13 cellular contexts compared by ENCODE assay signal in genomic region chr18:79961527-79962291, GRCh38. TPM values are rescaled to one million over a fixed set of nuclear protein-coding genes. Genes with fewer than 3 reads are reported as not detected.
DNase-seq lines count a peak whose midpoint lies in the region; ATAC-seq, FAIRE-seq and TF ChIP-seq lines count a peak whose summit lies in the region.
"Had no signal": no experiment of that assay in that cellular context is flagged by ENCODE, and none has a peak within 500 bp of the region (broad histone marks: within the 10 kb centered on the region; RNA-seq: fewer than 3 reads in every experiment).

No MANE protein-coding gene starts in this region.

- H2BK5ac ChIP-seq in H1 (ENCODE audit: low read depth, low read length), result no peak overlapping the region

- no peak overlapping the region for H2AFZ ChIP-seq in H1 (ENCODE audit: low read length)

- peak overlapping the region in 6 of 11 experiments; percentile 7 to 95 (median 22); a peak in 9 of 22 replicates for H3K4me2 ChIP-seq in BLaER1 treated with 17β-estradiol and CSF1 and Interleukin-3, amounts not matched to agents 10 nM and 100 nM
- no peak overlapping the region for H3K4me2 ChIP-seq in H1 (ENCODE audit: insufficient read depth in 1 of 2, low read depth in 2 of 2, low read length in 2 of 2)

- no peak overlapping the region for H4K91ac ChIP-seq in H1 (replicated peaks; ENCODE audit: insufficient read length, low read length)

- no peak overlapping the region for H2AK5ac ChIP-seq in H1 (ENCODE audit: low read depth, low read length)

- H3K79me2 ChIP-seq in H1 (ENCODE audit: control insufficient read depth in 1 of 2, insufficient read depth in 2 of 2, low read length in 2 of 2), result no peaks in the 10 kb centered on the region

- H4K8ac ChIP-seq in H1 (ENCODE audit: extremely low read depth, insufficient read depth, low read length), result 0 out of 2 replicates have a peak overlapping the region, but pooled peaks have one; percentile 3

- peak overlapping the region in 6 of 9 donors; percentile 48 to 87 (median 68) for H3K27ac Mint-ChIP-seq in naive thymus-derived CD4-positive, alpha-beta T cell
- no peak overlapping the region for H3K27ac Mint-ChIP-seq in T-cell

- H3K4me3 ChIP-seq in BLaER1 treated with 17β-estradiol and CSF1 and Interleukin-3, amounts not matched to agents 10 nM and 100 nM, result no peak overlapping the region
- H3K4me3 ChIP-seq in H1 (ENCODE audit: extremely low read depth in 1 of 4, insufficient read depth in 2 of 4, low read depth in 3 of 4, low read length in 4 of 4) (no peak overlapping the region), stomach (no peak overlapping the region), H7 (ENCODE audit: insufficient read depth, low read depth, low read length) (no peak overlapping the region)
- H3K4me3 ChIP-seq in naive thymus-derived CD4-positive, alpha-beta T cell (ENCODE audit: low read length), result no peak overlapping the region

- in situ Hi-C loops in KBM-7 (cut with MboI; ENCODE audit: low pct_unique_long_range_greater_than_20kb, low sequenced_read_pairs), result no loop called here

- no peak for ATAC-seq in naive thymus-derived CD4-positive, alpha-beta T cell
- ATAC-seq in T-cell (replicated peaks in 1 of 4), result no peak
- no peak for ATAC-seq in HG03039 (IDR thresholded peaks at IDR 0.05; ENCODE audit: unreplicated experiment)

- TF ChIP-seq CTCF in H1 (IDR thresholded peaks at IDR 0.05; ENCODE audit: control extremely low read depth in 1 of 3, insufficient read depth in 1 of 3, low read depth in 1 of 3, low read length in 3 of 3), result no peak
- no peak for TF ChIP-seq CTCF in stomach (IDR thresholded peaks at IDR 0.05)

- no peak overlapping the region for H2BK20ac ChIP-seq in H1 (ENCODE audit: low read length)

- CTCF ChIA-PET in H1 (lab: Charles Lee; ENCODE audit: partially characterized antibody), result interaction anchor here (0.5 to 3.0 kb wide), 14 partner anchors 10 to 242 kb away, joined by 3 to 17 read pairs (median 3); partner anchors contain the start of gene SLC66A2
- CTCF ChIA-PET in naive thymus-derived CD4-positive, alpha-beta T cell (lab: Charles Lee), result interaction anchor here (0.8 kb wide), 1 partner anchor 12 kb away, joined by 3 read pairs; no protein-coding TSS in a partner anchor
- CTCF ChIA-PET in T-cell (lab: Charles Lee), result interaction anchor here in 1 of 2 donors (0.5 kb wide), 1 partner anchor 144 kb away, joined by 6 read pairs; no protein-coding TSS in a partner anchor

- intact Hi-C loops in naive thymus-derived CD4-positive, alpha-beta T cell (cut with micrococcal nuclease), result loop anchor here (5.0 to 10.0 kb wide), 2 partner anchors 167 to 569 kb away; partner anchors contain the start of gene KCNG2 (in 1 of the 2)
- intact Hi-C loops in stomach (cut with DNase I; ENCODE audit: low total_unique reads), result no loop called here

- H3K4ac ChIP-seq in H1 (replicated peaks; ENCODE audit: insufficient read length, low read depth, low read length), result peak overlapping the region; percentile 60

- peaks cover 0 to 17% (median 5%) of the 10 kb centered on the region in 11 experiments; a peak in 11 of 22 replicates for H3K27me3 ChIP-seq in BLaER1 treated with 17β-estradiol and CSF1 and Interleukin-3, amounts not matched to agents 10 nM and 100 nM
- peaks cover 3 to 55% (median 45%) of the 10 kb centered on the region in 4 experiments for H3K27me3 ChIP-seq in H1 (replicated peaks in 1 of 4; ENCODE audit: control insufficient read depth in 3 of 4, extremely low read depth in 1 of 4, insufficient read depth in 3 of 4, low read length in 3 of 4)
- H3K27me3 ChIP-seq in naive thymus-derived CD4-positive, alpha-beta T cell (ENCODE audit: control insufficient read depth in 2 of 2, insufficient read depth in 2 of 2, low read length in 2 of 2), result no peaks in the 10 kb centered on the region
- H3K27me3 ChIP-seq in stomach, result peaks cover 0 to 5% (median 0%) of the 10 kb centered on the region in 3 donors
- peaks cover 62% of the 10 kb centered on the region for H3K27me3 ChIP-seq in H7 (ENCODE audit: control insufficient read depth, insufficient read depth, low read length)

- no peak for TF ChIP-seq EP300 in H1 (IDR thresholded peaks at IDR 0.05; ENCODE audit: borderline replicate concordance in 1 of 2, low read depth in 2 of 2, low read length in 2 of 2)
- no peak for TF ChIP-seq EP300 in stomach (IDR thresholded peaks at IDR 0.05)

- FAIRE-seq in H1 (lab: Jason Lieb, UNC), result no peak
- FAIRE-seq: GM12891, GM19239 had no signal

- no peak overlapping the region for H3K14ac ChIP-seq in H1 (ENCODE audit: insufficient read length)

- no peaks in the 10 kb centered on the region for H3K79me1 ChIP-seq in H1 (ENCODE audit: low read depth, low read length)

- H2BK15ac ChIP-seq in H1 (ENCODE audit: low read length), result no peak overlapping the region

- no peak overlapping the region for H3K56ac ChIP-seq in H1 (replicated peaks; ENCODE audit: insufficient read length, low read depth, low read length)

- no peak for TF ChIP-seq RAD21 in H1 (IDR thresholded peaks at IDR 0.05 in 1 of 2, conservative IDR thresholded peaks at IDR 0.05 in 1 of 2; ENCODE audit: low read depth in 2 of 2, low read length in 2 of 2)

- H3K36me3 Mint-ChIP-seq in naive thymus-derived CD4-positive, alpha-beta T cell, result no peaks in the 10 kb centered on the region
- no peaks in the 10 kb centered on the region for H3K36me3 Mint-ChIP-seq in T-cell

- H3K36me3 ChIP-seq in BLaER1 treated with 17β-estradiol and CSF1 and Interleukin-3, amounts not matched to agents 10 nM and 100 nM, result no peaks in the 10 kb centered on the region; a peak in 1 of 22 replicates
- H3K36me3 ChIP-seq in H1 (ENCODE audit: control insufficient read depth in 2 of 4, insufficient read depth in 4 of 4, low read length in 3 of 4) (no peaks in the 10 kb centered on the region), stomach (no peaks in the 10 kb centered on the region), H7 (replicated peaks; ENCODE audit: control insufficient read depth, insufficient read depth, low read length) (no peaks in the 10 kb centered on the region)
- H3K36me3 ChIP-seq in naive thymus-derived CD4-positive, alpha-beta T cell (ENCODE audit: control insufficient read depth in 2 of 3, insufficient read depth in 3 of 3, low read length in 3 of 3), result no peaks in the 10 kb centered on the region

- TF ChIP-seq POLR2A in H1 (IDR thresholded peaks at IDR 0.05; ENCODE audit: control extremely low read depth in 1 of 2, low read depth in 2 of 2, low read length in 2 of 2) (no peak), stomach (IDR thresholded peaks at IDR 0.05) (no peak)

- no peak overlapping the region for H2BK120ac ChIP-seq in H1 (replicated peaks; ENCODE audit: low read depth, low read length)

- H3K23ac ChIP-seq in H1 (ENCODE audit: insufficient read length), result no peak overlapping the region

- H2BK12ac ChIP-seq in H1 (ENCODE audit: low read depth, low read length), result peak overlapping the region; percentile 43; the same call in 1 of the 2 replicates

- H3K9me3 Mint-ChIP-seq in naive thymus-derived CD4-positive, alpha-beta T cell, result no peaks in the 10 kb centered on the region
- no peaks in the 10 kb centered on the region for H3K9me3 Mint-ChIP-seq in T-cell

- peaks cover 25 to 43% (median 37%) of the 10 kb centered on the region in 10 experiments for H3K4me1 ChIP-seq in BLaER1 treated with 17β-estradiol and CSF1 and Interleukin-3, amounts not matched to agents 10 nM and 100 nM
- H3K4me1 ChIP-seq in H1 (replicated peaks in 1 of 4; ENCODE audit: control insufficient read depth in 3 of 4, insufficient read depth in 4 of 4, low read length in 3 of 4), result peaks cover 2 to 25% (median 22%) of the 10 kb centered on the region in 4 experiments; a peak in 6 of 7 replicates
- H3K4me1 ChIP-seq in naive thymus-derived CD4-positive, alpha-beta T cell (ENCODE audit: control insufficient read depth in 2 of 2, insufficient read depth in 2 of 2, low read length in 2 of 2), result peaks cover 14 to 19% of the 10 kb centered on the region in 2 donors
- H3K4me1 ChIP-seq in stomach, result peaks cover 13 to 69% (median 26%) of the 10 kb centered on the region in 4 donors

- no peak overlapping the region for H3K27ac ChIP-seq in BLaER1 treated with 17β-estradiol and CSF1 and Interleukin-3, amounts not matched to agents 10 nM and 100 nM
- H3K27ac ChIP-seq in H1 (ENCODE audit: low read depth, low read length) (no peak overlapping the region), stomach (peak overlapping the region in 1 of 5 donors; percentile 2)
- no peak overlapping the region for H3K27ac ChIP-seq in naive thymus-derived CD4-positive, alpha-beta T cell (ENCODE audit: low read depth, low read length)

- H3K27me3 Mint-ChIP-seq in naive thymus-derived CD4-positive, alpha-beta T cell, result no peaks in the 10 kb centered on the region
- no peaks in the 10 kb centered on the region for H3K27me3 Mint-ChIP-seq in T-cell

- DNase-seq in KBM-7 (peak; percentile 55), H1 (ENCODE audit: low read depth in 1 of 2, low spot score in 2 of 2) (no peak), stomach (no peak), T-cell (no peak), H7 (no peak)
- DNase-seq in naive thymus-derived CD4-positive, alpha-beta T cell, result no peak
- DNase-seq: activated CD8-positive, alpha-beta memory T cell treated with anti-CD3 and anti-CD28 coated beads, Interleukin-2, amount 50 U/mL, for 48 hours; DMS53; NCI-H526 treated with DMSO at 0.1 percent for 48 hours had no signal

- peak overlapping the region in 1 of 10 donors; percentile 25 for H3K4me3 Mint-ChIP-seq in naive thymus-derived CD4-positive, alpha-beta T cell
- H3K4me3 Mint-ChIP-seq in T-cell, result no peak overlapping the region

- H3K18ac ChIP-seq in H1 (ENCODE audit: extremely low read depth, low read length), result no peak overlapping the region; the same call in 1 of the 2 replicates

- H3K4me1 Mint-ChIP-seq in naive thymus-derived CD4-positive, alpha-beta T cell, result peaks cover 5 to 38% (median 15%) of the 10 kb centered on the region in 7 donors
- H3K4me1 Mint-ChIP-seq in T-cell, result peaks cover 27 to 40% (median 39%) of the 10 kb centered on the region in 3 donors

- POLR2A ChIA-PET in H1 (lab: Charles Lee; ENCODE audit: partially characterized antibody), result interaction anchor here (1.3 to 1.6 kb wide), 2 partner anchors 11 to 21 kb away, joined by 3 to 5 read pairs; no protein-coding TSS in a partner anchor
- POLR2A ChIA-PET in naive thymus-derived CD4-positive, alpha-beta T cell (lab: Charles Lee), result interaction anchor here (1.3 to 1.6 kb wide), 3 partner anchors 11 to 283 kb away, joined by 3 to 4 read pairs (median 4); partner anchors contain the start of gene SLC66A2
- POLR2A ChIA-PET in T-cell (lab: Charles Lee), result no interaction called here

- no peak overlapping the region for H3K9ac ChIP-seq in BLaER1 treated with 17β-estradiol and CSF1 and Interleukin-3, amounts not matched to agents 10 nM and 100 nM
- no peak overlapping the region; a peak in 1 of 7 replicates for H3K9ac ChIP-seq in H1 (replicated peaks in 1 of 4; ENCODE audit: extremely low read depth in 1 of 4, low read depth in 3 of 4, low read length in 3 of 4)

- no peak overlapping the region for H4K5ac ChIP-seq in H1 (ENCODE audit: insufficient read length, low read depth, low read length)

- H3K9me3 ChIP-seq in BLaER1 treated with 17β-estradiol and CSF1 and Interleukin-3, amounts not matched to agents 10 nM and 100 nM (replicated peaks in 1 of 11), result no peaks in the 10 kb centered on the region
- H3K9me3 ChIP-seq in H1 (ENCODE audit: insufficient read depth in 2 of 2, low read depth in 1 of 2, low read length in 1 of 2) (no peaks in the 10 kb centered on the region), stomach (no peaks in the 10 kb centered on the region)
- H3K9me3 ChIP-seq in naive thymus-derived CD4-positive, alpha-beta T cell (ENCODE audit: control insufficient read depth in 2 of 3, low read length in 3 of 3), result no peaks in the 10 kb centered on the region

- 84% methylated on average over 29 of the region's 29 CpGs; no CpG with 5 or more reads in 1 of the 2 experiments for WGBS in H1 (ENCODE audit: extremely low coverage in 1 of 2, insufficient coverage in 1 of 2, insufficient read length in 1 of 2, insufficient replicate concordance in 2 of 2, low coverage in 1 of 2, low lambda C conversion rate in 2 of 2, missing lambda C conversion rate in 1 of 2), 2 experiments
- 61 to 72% (median 68%) methylated on average over 29 of the region's 29 CpGs for WGBS in stomach, 5 donors

- peaks cover 0 to 46% (median 30%) of the 10 kb centered on the region in 11 experiments; a peak in 18 of 22 replicates for H4K20me1 ChIP-seq in BLaER1 treated with 17β-estradiol and CSF1 and Interleukin-3, amounts not matched to agents 10 nM and 100 nM
- peaks cover 2 to 10% of the 10 kb centered on the region in 2 experiments for H4K20me1 ChIP-seq in H1 (replicated peaks in 1 of 2; ENCODE audit: control insufficient read depth in 1 of 2, insufficient read depth in 2 of 2, low read length in 2 of 2)

- H3K23me2 ChIP-seq in H1 (ENCODE audit: low read depth, low read length), result peaks cover 2% of the 10 kb centered on the region; the same call in 1 of the 2 replicates

RNA-seq across cellular contexts. Expression of gene HSBP1L1, which starts 2.7 kb away (rescaled TPM):
- 0.69 and 1.0 TPM in 2 replicates for total RNA-seq in H1 (2021; fragmentation: NEBNext Ultra II Directional; extraction: Animal tissue kit (Norgen Biotek cat#: 25700))
- polyA plus RNA-seq in H1 (2011; rRNA removed), result 1.3 and 1.4 TPM in 2 replicates
- 1.8 TPM for polyA plus RNA-seq in H1 (2011; cell fraction: cytosol; rRNA removed)
- 1.5 TPM for polyA plus RNA-seq in H1 (2011; cell fraction: nucleus; rRNA removed)
- polyA plus RNA-seq in H1 (2012, experiment 1 of 2), result 2.7 to 4.2 TPM (median 4.0 TPM) in 4 replicates
- 1.6 TPM for polyA plus RNA-seq in H1 (2012, experiment 2 of 2)
- polyA plus RNA-seq in H1 (2013, experiment 1 of 2), result 1.1 TPM
- 1.3 TPM for polyA plus RNA-seq in H1 (2013, experiment 2 of 2)
- polyA minus RNA-seq in H1 (2011; rRNA and poly(A)+ RNA removed), result 0.20 and 0.47 TPM in 2 replicates
- polyA minus RNA-seq in H1 (2011; cell fraction: cytosol; rRNA and poly(A)+ RNA removed), result not detected
- polyA minus RNA-seq in H1 (2011; cell fraction: nucleus; rRNA and poly(A)+ RNA removed), result 1.00 TPM
- 10 to 100 TPM; 13.7 to 44.9 (median 41.7) TPM for total RNA-seq in naive thymus-derived CD4-positive, alpha-beta T cell
- 10 to 100 TPM; 21.9 to 32.4 TPM for polyA plus RNA-seq in naive thymus-derived CD4-positive, alpha-beta T cell
- 10 to 100 TPM in 4 of 5 donors, 1 to 10 TPM in 1; 4.1 to 42.6 (median 23.8) TPM for total RNA-seq in stomach
- polyA plus RNA-seq in stomach, result 10 to 100 TPM; 51.6 to 62.3 (median 58.7) TPM
- 10 to 100 TPM; 17.3 to 26.6 (median 20.6) TPM for total RNA-seq in T-cell
- 1.6 and 2.8 TPM in 2 replicates for total RNA-seq in H7 (2014; rRNA removed; shearing (Covaris generic))

RNA-seq across cellular contexts. Expression of gene SLC66A2, which starts 10.3 kb away (rescaled TPM):
- 11.6 and 15.0 TPM in 2 replicates for total RNA-seq in H1 (2021; fragmentation: NEBNext Ultra II Directional; extraction: Animal tissue kit (Norgen Biotek cat#: 25700))
- polyA plus RNA-seq in H1 (2011; rRNA removed), result 18.9 and 27.7 TPM in 2 replicates
- polyA plus RNA-seq in H1 (2011; cell fraction: cytosol; rRNA removed), result 19.7 TPM
- 43.4 TPM for polyA plus RNA-seq in H1 (2011; cell fraction: nucleus; rRNA removed)
- 12.3 to 18.5 TPM (median 17.5 TPM) in 4 replicates for polyA plus RNA-seq in H1 (2012, experiment 1 of 2)
- 14.0 TPM for polyA plus RNA-seq in H1 (2012, experiment 2 of 2)
- 8.8 TPM for polyA plus RNA-seq in H1 (2013, experiment 1 of 2)
- polyA plus RNA-seq in H1 (2013, experiment 2 of 2), result 9.4 TPM
- 6.2 and 9.1 TPM in 2 replicates for polyA minus RNA-seq in H1 (2011; rRNA and poly(A)+ RNA removed)
- polyA minus RNA-seq in H1 (2011; cell fraction: cytosol; rRNA and poly(A)+ RNA removed), result 9.5 TPM
- 12.7 TPM for polyA minus RNA-seq in H1 (2011; cell fraction: nucleus; rRNA and poly(A)+ RNA removed)
- total RNA-seq in naive thymus-derived CD4-positive, alpha-beta T cell, result 100 to 1,000 TPM in 1 of 5 experiments, 10 to 100 TPM in 4; 30.7 to 106 (median 40.4) TPM
- polyA plus RNA-seq in naive thymus-derived CD4-positive, alpha-beta T cell, result 10 to 100 TPM; 14.9 to 20.2 TPM
- total RNA-seq in stomach, result 100 to 1,000 TPM in 1 of 5 donors, 10 to 100 TPM in 4; 18.1 to 148 (median 25.5) TPM
- polyA plus RNA-seq in stomach, result 10 to 100 TPM; 19.1 to 31.1 (median 20.0) TPM
- total RNA-seq in T-cell, result 10 to 100 TPM; 28.4 to 66.5 (median 37.6) TPM
- 19.6 and 28.6 TPM in 2 replicates for total RNA-seq in H7 (2014; rRNA removed; shearing (Covaris generic))

RNA-seq across cellular contexts. Expression of gene TXNL4A, which starts 26.7 kb away (rescaled TPM):
- total RNA-seq in H1 (2021; fragmentation: NEBNext Ultra II Directional; extraction: Animal tissue kit (Norgen Biotek cat#: 25700)), result 160 and 169 TPM in 2 replicates
- polyA plus RNA-seq in H1 (2011; rRNA removed) (181 and 197 TPM in 2 replicates), stomach (100 to 1,000 TPM in 1 of 3 donors, 10 to 100 TPM in 2; 81.7 to 110 (median 97.0) TPM)
- 144 TPM for polyA plus RNA-seq in H1 (2011; cell fraction: cytosol; rRNA removed)
- polyA plus RNA-seq in H1 (2011; cell fraction: nucleus; rRNA removed), result 89.2 TPM
- polyA plus RNA-seq in H1 (2012, experiment 1 of 2), result 150 to 155 TPM (median 153 TPM) in 4 replicates
- 187 TPM for polyA plus RNA-seq in H1 (2012, experiment 2 of 2)
- 133 TPM for polyA plus RNA-seq in H1 (2013, experiment 1 of 2)
- 141 TPM for polyA plus RNA-seq in H1 (2013, experiment 2 of 2)
- polyA minus RNA-seq in H1 (2011; rRNA and poly(A)+ RNA removed), result 35.3 and 42.5 TPM in 2 replicates
- polyA minus RNA-seq in H1 (2011; cell fraction: cytosol; rRNA and poly(A)+ RNA removed), result 59.7 TPM
- polyA minus RNA-seq in H1 (2011; cell fraction: nucleus; rRNA and poly(A)+ RNA removed), result 33.6 TPM
- total RNA-seq in naive thymus-derived CD4-positive, alpha-beta T cell, result 100 to 1,000 TPM in 1 of 5 experiments, 10 to 100 TPM in 4; 56.9 to 107 (median 69.7) TPM
- 100 to 1,000 TPM; 165 to 205 TPM for polyA plus RNA-seq in naive thymus-derived CD4-positive, alpha-beta T cell
- total RNA-seq in stomach (100 to 1,000 TPM in 1 of 5 donors, 10 to 100 TPM in 4; 12.9 to 146 (median 16.8) TPM), T-cell (10 to 100 TPM; 61.2 to 77.8 (median 72.7) TPM)
- 80.2 and 98.4 TPM in 2 replicates for total RNA-seq in H7 (2014; rRNA removed; shearing (Covaris generic))

Comparison
In these comparisons a context has a peak if more than half of its experiments do, and no peak if none do; other contexts are left out.
1. H3K4me2 ChIP-seq: peak in BLaER1 treated with 17β-estradiol and CSF1 and Interleukin-3, amounts not matched to agents 10 nM and 100 nM (6 of 11); none in H1 (0 of 2).
2. H3K27ac Mint-ChIP-seq: peak in naive thymus-derived CD4-positive, alpha-beta T cell (6 of 9); none in T-cell (0 of 2).
3. POLR2A ChIA-PET loops: an anchor here in H1 (1.3 to 1.6 kb wide) and naive thymus-derived CD4-positive, alpha-beta T cell (1.3 to 1.6 kb wide); none called in T-cell.